In the genomic region with DNA sequence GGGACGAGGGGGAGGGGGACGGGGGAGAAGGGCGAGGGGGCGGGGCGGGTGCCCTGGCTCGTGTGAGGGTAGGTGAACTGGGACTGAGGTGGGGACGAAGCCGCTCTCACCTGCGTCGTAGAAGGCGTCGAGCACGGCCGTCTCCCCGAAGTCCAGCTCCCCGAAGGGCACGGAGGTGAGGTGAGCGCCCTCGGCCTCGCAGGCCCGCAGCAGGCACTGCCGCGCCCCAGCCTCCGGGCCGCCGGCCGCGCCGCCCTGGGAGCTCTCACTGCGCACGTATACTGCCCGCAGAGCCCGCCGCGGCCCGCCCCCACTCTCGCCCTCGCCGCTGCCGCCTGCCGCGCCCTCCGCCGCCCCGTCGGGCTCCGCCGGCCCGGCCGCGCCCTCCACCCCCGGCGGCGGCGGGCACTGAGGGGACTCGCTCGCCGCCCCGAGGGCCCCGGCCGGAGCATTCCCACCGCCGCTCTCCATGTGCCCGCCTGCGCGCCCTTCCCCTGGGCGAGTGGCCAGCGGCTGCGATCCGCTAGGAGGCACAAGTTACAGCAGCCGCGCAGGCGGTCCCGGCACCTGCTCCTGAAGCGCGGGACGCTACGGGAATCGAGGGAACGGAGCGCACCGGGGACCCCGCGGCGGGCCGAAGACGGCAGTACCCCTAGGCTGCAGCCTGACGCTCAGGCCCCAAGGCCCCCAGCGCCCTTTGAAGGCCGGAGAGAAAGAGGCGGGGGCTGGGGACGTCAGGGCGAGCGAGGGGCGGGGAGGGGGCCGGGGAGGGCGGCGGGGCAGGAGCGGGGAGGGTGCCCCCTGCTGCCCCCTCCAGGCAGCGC, we compare ENCODE assay signal across 1 cellular context.
TF ChIP-seq lines count a peak whose summit lies in the region.

A gene with protein sequence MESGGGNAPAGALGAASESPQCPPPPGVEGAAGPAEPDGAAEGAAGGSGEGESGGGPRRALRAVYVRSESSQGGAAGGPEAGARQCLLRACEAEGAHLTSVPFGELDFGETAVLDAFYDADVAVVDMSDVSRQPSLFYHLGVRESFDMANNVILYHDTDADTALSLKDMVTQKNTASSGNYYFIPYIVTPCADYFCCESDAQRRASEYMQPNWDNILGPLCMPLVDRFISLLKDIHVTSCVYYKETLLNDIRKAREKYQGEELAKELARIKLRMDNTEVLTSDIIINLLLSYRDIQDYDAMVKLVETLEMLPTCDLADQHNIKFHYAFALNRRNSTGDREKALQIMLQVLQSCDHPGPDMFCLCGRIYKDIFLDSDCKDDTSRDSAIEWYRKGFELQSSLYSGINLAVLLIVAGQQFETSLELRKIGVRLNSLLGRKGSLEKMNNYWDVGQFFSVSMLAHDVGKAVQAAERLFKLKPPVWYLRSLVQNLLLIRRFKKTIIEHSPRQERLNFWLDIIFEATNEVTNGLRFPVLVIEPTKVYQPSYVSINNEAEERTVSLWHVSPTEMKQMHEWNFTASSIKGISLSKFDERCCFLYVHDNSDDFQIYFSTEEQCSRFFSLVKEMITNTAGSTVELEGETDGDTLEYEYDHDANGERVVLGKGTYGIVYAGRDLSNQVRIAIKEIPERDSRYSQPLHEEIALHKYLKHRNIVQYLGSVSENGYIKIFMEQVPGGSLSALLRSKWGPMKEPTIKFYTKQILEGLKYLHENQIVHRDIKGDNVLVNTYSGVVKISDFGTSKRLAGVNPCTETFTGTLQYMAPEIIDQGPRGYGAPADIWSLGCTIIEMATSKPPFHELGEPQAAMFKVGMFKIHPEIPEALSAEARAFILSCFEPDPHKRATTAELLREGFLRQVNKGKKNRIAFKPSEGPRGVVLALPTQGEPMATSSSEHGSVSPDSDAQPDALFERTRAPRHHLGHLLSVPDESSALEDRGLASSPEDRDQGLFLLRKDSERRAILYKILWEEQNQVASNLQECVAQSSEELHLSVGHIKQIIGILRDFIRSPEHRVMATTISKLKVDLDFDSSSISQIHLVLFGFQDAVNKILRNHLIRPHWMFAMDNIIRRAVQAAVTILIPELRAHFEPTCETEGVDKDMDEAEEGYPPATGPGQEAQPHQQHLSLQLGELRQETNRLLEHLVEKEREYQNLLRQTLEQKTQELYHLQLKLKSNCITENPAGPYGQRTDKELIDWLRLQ (N-terminal part only) (minus strand): TSS at position 718 of the 824 bp plus-strand sequence. CDS start 247 bp downstream, at position 471.

TF ChIP-seq in SK-N-SH, 30 proteins besides CTCF, POLR2A, EP300 and RAD21 (continued from another document):
- TF ChIP-seq, protein P1, sequence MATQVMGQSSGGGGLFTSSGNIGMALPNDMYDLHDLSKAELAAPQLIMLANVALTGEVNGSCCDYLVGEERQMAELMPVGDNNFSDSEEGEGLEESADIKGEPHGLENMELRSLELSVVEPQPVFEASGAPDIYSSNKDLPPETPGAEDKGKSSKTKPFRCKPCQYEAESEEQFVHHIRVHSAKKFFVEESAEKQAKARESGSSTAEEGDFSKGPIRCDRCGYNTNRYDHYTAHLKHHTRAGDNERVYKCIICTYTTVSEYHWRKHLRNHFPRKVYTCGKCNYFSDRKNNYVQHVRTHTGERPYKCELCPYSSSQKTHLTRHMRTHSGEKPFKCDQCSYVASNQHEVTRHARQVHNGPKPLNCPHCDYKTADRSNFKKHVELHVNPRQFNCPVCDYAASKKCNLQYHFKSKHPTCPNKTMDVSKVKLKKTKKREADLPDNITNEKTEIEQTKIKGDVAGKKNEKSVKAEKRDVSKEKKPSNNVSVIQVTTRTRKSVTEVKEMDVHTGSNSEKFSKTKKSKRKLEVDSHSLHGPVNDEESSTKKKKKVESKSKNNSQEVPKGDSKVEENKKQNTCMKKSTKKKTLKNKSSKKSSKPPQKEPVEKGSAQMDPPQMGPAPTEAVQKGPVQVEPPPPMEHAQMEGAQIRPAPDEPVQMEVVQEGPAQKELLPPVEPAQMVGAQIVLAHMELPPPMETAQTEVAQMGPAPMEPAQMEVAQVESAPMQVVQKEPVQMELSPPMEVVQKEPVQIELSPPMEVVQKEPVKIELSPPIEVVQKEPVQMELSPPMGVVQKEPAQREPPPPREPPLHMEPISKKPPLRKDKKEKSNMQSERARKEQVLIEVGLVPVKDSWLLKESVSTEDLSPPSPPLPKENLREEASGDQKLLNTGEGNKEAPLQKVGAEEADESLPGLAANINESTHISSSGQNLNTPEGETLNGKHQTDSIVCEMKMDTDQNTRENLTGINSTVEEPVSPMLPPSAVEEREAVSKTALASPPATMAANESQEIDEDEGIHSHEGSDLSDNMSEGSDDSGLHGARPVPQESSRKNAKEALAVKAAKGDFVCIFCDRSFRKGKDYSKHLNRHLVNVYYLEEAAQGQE (IDR thresholded peaks at IDR 0.05; ENCODE audit: low read depth, low read length) = no peak
- no peak for TF ChIP-seq RCOR1 (IDR thresholded peaks at IDR 0.05; ENCODE audit: low read length)
- no peak for TF ChIP-seq SMC3 (IDR thresholded peaks at IDR 0.05; ENCODE audit: low read depth, low read length)
- TF ChIP-seq NRF1 (IDR thresholded peaks at IDR 0.05; ENCODE audit: low read depth, low read length) = no peak
- TF ChIP-seq, protein P2, sequence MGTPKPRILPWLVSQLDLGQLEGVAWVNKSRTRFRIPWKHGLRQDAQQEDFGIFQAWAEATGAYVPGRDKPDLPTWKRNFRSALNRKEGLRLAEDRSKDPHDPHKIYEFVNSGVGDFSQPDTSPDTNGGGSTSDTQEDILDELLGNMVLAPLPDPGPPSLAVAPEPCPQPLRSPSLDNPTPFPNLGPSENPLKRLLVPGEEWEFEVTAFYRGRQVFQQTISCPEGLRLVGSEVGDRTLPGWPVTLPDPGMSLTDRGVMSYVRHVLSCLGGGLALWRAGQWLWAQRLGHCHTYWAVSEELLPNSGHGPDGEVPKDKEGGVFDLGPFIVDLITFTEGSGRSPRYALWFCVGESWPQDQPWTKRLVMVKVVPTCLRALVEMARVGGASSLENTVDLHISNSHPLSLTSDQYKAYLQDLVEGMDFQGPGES (IDR thresholded peaks at IDR 0.05; ENCODE audit: low read depth, low read length) = no peak
- TF ChIP-seq, protein P3, sequence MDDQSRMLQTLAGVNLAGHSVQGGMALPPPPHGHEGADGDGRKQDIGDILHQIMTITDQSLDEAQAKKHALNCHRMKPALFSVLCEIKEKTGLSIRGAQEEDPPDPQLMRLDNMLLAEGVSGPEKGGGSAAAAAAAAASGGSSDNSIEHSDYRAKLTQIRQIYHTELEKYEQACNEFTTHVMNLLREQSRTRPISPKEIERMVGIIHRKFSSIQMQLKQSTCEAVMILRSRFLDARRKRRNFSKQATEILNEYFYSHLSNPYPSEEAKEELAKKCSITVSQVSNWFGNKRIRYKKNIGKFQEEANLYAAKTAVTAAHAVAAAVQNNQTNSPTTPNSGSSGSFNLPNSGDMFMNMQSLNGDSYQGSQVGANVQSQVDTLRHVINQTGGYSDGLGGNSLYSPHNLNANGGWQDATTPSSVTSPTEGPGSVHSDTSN (IDR thresholded peaks at IDR 0.05) = no peak
- TF ChIP-seq, protein P4, sequence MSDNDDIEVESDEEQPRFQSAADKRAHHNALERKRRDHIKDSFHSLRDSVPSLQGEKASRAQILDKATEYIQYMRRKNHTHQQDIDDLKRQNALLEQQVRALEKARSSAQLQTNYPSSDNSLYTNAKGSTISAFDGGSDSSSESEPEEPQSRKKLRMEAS (IDR thresholded peaks at IDR 0.05; ENCODE audit: low read depth) = no peak
- TF ChIP-seq, protein P5, sequence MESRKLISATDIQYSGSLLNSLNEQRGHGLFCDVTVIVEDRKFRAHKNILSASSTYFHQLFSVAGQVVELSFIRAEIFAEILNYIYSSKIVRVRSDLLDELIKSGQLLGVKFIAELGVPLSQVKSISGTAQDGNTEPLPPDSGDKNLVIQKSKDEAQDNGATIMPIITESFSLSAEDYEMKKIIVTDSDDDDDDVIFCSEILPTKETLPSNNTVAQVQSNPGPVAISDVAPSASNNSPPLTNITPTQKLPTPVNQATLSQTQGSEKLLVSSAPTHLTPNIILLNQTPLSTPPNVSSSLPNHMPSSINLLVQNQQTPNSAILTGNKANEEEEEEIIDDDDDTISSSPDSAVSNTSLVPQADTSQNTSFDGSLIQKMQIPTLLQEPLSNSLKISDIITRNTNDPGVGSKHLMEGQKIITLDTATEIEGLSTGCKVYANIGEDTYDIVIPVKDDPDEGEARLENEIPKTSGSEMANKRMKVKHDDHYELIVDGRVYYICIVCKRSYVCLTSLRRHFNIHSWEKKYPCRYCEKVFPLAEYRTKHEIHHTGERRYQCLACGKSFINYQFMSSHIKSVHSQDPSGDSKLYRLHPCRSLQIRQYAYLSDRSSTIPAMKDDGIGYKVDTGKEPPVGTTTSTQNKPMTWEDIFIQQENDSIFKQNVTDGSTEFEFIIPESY (IDR thresholded peaks at IDR 0.05; ENCODE audit: borderline replicate concordance, low read depth) = no peak
- TF ChIP-seq RFX5 (IDR thresholded peaks at IDR 0.05; ENCODE audit: low read length) = no peak
- no peak for TF ChIP-seq RXRA (IDR thresholded peaks at IDR 0.05; ENCODE audit: borderline replicate concordance, low read depth)
- TF ChIP-seq NFIC (IDR thresholded peaks at IDR 0.05; ENCODE audit: borderline replicate concordance) = no peak
